26 cellular contexts compared by ENCODE assay signal in the genomic region with DNA sequence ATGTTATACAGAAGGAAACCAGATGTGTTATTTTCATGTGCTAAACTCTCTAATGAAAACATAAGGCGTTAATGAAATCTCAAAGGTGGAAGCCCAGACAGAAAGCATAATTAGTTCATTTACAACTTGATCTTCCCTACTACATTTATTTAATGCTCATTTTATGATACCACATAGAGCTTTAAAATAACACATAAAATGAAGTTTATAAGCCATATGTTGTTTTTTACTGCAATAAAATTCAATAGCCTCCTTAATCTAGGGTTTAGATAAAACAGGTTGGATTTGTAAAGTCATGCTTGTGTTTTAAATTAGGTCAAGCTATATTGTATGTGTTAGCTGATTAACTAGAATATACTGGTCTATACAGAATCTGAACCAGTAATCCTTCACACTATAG.
DNase-seq lines count a peak whose midpoint lies in the region; ATAC-seq, FAIRE-seq and TF ChIP-seq lines count a peak whose summit lies in the region.
"Had no signal": no experiment of that assay in that cellular context is flagged by ENCODE, and none has a peak within 500 bp of the region (broad histone marks: within the 10 kb centered on the region; RNA-seq: fewer than 3 reads in every experiment).

No MANE protein-coding gene starts in this region.

- no peaks in the 10 kb centered on the region for H3K36me3 ChIP-seq in Karpas-422 (ENCODE audit: insufficient read depth, low read length)
- H3K36me3 ChIP-seq: BE2C, BLaER1 had no signal

- H3K4me3 ChIP-seq in Karpas-422 (ENCODE audit: low read length): no peak overlapping the region
- H3K4me3 ChIP-seq: BLaER1, GM12878 had no signal

- no peak overlapping the region for H3K27ac Mint-ChIP-seq in natural killer cell
- no peak overlapping the region for H3K27ac Mint-ChIP-seq in natural killer cell treated with Interleukin-12 subunit alpha and Interleukin-12 subunit beta and Interleukin-15 and Interleukin-18, amount 100 ng/mL, for 72 hours
- H3K27ac Mint-ChIP-seq in activated CD4-positive, alpha-beta memory T cell treated with anti-CD3 and anti-CD28 coated beads for 36 hours: no peak overlapping the region
- H3K27ac Mint-ChIP-seq: CD14-positive monocyte; CD4-positive, alpha-beta memory T cell; CD4-positive, CD25-positive, alpha-beta regulatory T cell; CD8-positive, alpha-beta memory T cell had no signal

- no peak overlapping the region for H3K4me3 Mint-ChIP-seq in natural killer cell
- H3K4me3 Mint-ChIP-seq in natural killer cell treated with Interleukin-12 subunit alpha and Interleukin-12 subunit beta and Interleukin-15 and Interleukin-18, amount 100 ng/mL, for 72 hours: no peak overlapping the region
- H3K4me3 Mint-ChIP-seq in activated CD4-positive, alpha-beta memory T cell treated with anti-CD3 and anti-CD28 coated beads for 36 hours: no peak overlapping the region
- H3K4me3 Mint-ChIP-seq: CD14-positive monocyte; CD4-positive, alpha-beta memory T cell; CD4-positive, CD25-positive, alpha-beta regulatory T cell had no signal

- intact Hi-C loops in natural killer cell (cut with micrococcal nuclease): no loop called here
- intact Hi-C loops in activated CD4-positive, alpha-beta memory T cell treated with anti-CD3 and anti-CD28 coated beads for 36 hours (cut with micrococcal nuclease): no loop called here

- no peaks in the 10 kb centered on the region for H3K9me3 Mint-ChIP-seq in natural killer cell
- no peaks in the 10 kb centered on the region for H3K9me3 Mint-ChIP-seq in natural killer cell treated with Interleukin-12 subunit alpha and Interleukin-12 subunit beta and Interleukin-15 and Interleukin-18, amount 100 ng/mL, for 72 hours
- H3K9me3 Mint-ChIP-seq in activated CD4-positive, alpha-beta memory T cell treated with anti-CD3 and anti-CD28 coated beads for 36 hours: no peaks in the 10 kb centered on the region
- H3K9me3 Mint-ChIP-seq: CD4-positive, alpha-beta memory T cell; CD4-positive, CD25-positive, alpha-beta regulatory T cell had no signal

- ATAC-seq in natural killer cell (peak in 2 of 3 donors; percentile 11 to 42), HG03045 (IDR thresholded peaks at IDR 0.05; ENCODE audit: unreplicated experiment) (no peak)
- ATAC-seq in natural killer cell treated with Interleukin-12 subunit alpha and Interleukin-12 subunit beta and Interleukin-15 and Interleukin-18, amount 100 ng/mL, for 72 hours: no peak
- ATAC-seq: GM12878 had no signal

- no peaks in the 10 kb centered on the region for H3K9me2 ChIP-seq in Karpas-422 (replicated peaks; ENCODE audit: insufficient read depth, low read length)

- H3K9ac ChIP-seq in Karpas-422 (ENCODE audit: low read length): no peak overlapping the region
- H3K9ac ChIP-seq: BLaER1 had no signal

- no peak overlapping the region for H3K4me2 ChIP-seq in Karpas-422 (ENCODE audit: low read depth, low read length, poor library complexity, severe bottlenecking)
- H3K4me2 ChIP-seq: BLaER1 had no signal

- H3K4me1 Mint-ChIP-seq in natural killer cell: peaks cover 31 to 34% of the 10 kb centered on the region in 2 donors
- peaks cover 24 to 32% of the 10 kb centered on the region in 2 donors for H3K4me1 Mint-ChIP-seq in natural killer cell treated with Interleukin-12 subunit alpha and Interleukin-12 subunit beta and Interleukin-15 and Interleukin-18, amount 100 ng/mL, for 72 hours (ENCODE audit: low read depth in 2 of 2)
- H3K4me1 Mint-ChIP-seq in activated CD4-positive, alpha-beta memory T cell treated with anti-CD3 and anti-CD28 coated beads for 36 hours (ENCODE audit: low read depth): peaks cover 3% of the 10 kb centered on the region

- no peak overlapping the region for H3K27ac ChIP-seq in Karpas-422 (ENCODE audit: low read length)
- H3K27ac ChIP-seq: 22Rv1, BLaER1 had no signal

- no peaks in the 10 kb centered on the region for H3K9me3 ChIP-seq in Karpas-422 (ENCODE audit: low read length)
- H3K9me3 ChIP-seq: BE2C, BLaER1 had no signal

- DNase-seq in natural killer cell (no peak), Karpas-422 (peak; percentile 11)
- no peak for DNase-seq in natural killer cell treated with Interleukin-12 subunit alpha and Interleukin-12 subunit beta and Interleukin-15 and Interleukin-18, amount 100 ng/mL, for 72 hours (ENCODE audit: low spot score)
- DNase-seq in activated CD4-positive, alpha-beta memory T cell treated with anti-CD3 and anti-CD28 coated beads for 36 hours: no peak
- DNase-seq: ACHN; BE2C; C1 segment of cervical spinal cord; CD4-positive, CD25-positive, alpha-beta regulatory T cell; COR-L47; DMS 273 treated with DMSO at 0.1 percent for 48 hours; DMS153; DMS53; DMS79; DND-41; EL; GDM1 had no signal

- peak; percentile 86 for FAIRE-seq in islet of Langerhans (lab: Jason Lieb, UNC)
- FAIRE-seq: GM12878, GM12892, GM18507 had no signal

- POLR2A ChIA-PET in activated CD4-positive, alpha-beta memory T cell treated with anti-CD3 and anti-CD28 coated beads for 36 hours (lab: Charles Lee): no interaction called here

- H2AFZ ChIP-seq in Karpas-422 (ENCODE audit: low read length): no peak overlapping the region

- no peaks in the 10 kb centered on the region for H3K4me1 ChIP-seq in Karpas-422 (ENCODE audit: low read length)
- H3K4me1 ChIP-seq: BLaER1 had no signal

- H3K27me3 ChIP-seq in Karpas-422 (ENCODE audit: low read length): no peaks in the 10 kb centered on the region
- H3K27me3 ChIP-seq: BE2C, BLaER1 had no signal

- TF ChIP-seq CTCF in natural killer cell (IDR thresholded peaks at IDR 0.05): no peak

- CTCF ChIA-PET in activated CD4-positive, alpha-beta memory T cell treated with anti-CD3 and anti-CD28 coated beads for 36 hours (lab: Charles Lee): interaction anchor here (1.3 kb wide), 1 partner anchor 14 kb away, joined by 3 read pairs; no protein-coding TSS in a partner anchor

- H3K36me3 Mint-ChIP-seq in natural killer cell: peaks cover 9% of the 10 kb centered on the region
- H3K36me3 Mint-ChIP-seq in natural killer cell treated with Interleukin-12 subunit alpha and Interleukin-12 subunit beta and Interleukin-15 and Interleukin-18, amount 100 ng/mL, for 72 hours: no peaks in the 10 kb centered on the region
- no peaks in the 10 kb centered on the region for H3K36me3 Mint-ChIP-seq in activated CD4-positive, alpha-beta memory T cell treated with anti-CD3 and anti-CD28 coated beads for 36 hours
- H3K36me3 Mint-ChIP-seq: CD14-positive monocyte; CD4-positive, alpha-beta memory T cell; CD4-positive, CD25-positive, alpha-beta regulatory T cell; CD8-positive, alpha-beta memory T cell had no signal

- H3K79me2 ChIP-seq in Karpas-422 (ENCODE audit: low read length): no peaks in the 10 kb centered on the region

- peaks cover 36 to 64% of the 10 kb centered on the region in 2 donors for H3K27me3 Mint-ChIP-seq in natural killer cell (ENCODE audit: low read depth in 2 of 2)
- H3K27me3 Mint-ChIP-seq in natural killer cell treated with Interleukin-12 subunit alpha and Interleukin-12 subunit beta and Interleukin-15 and Interleukin-18, amount 100 ng/mL, for 72 hours: peaks cover 33 to 64% of the 10 kb centered on the region in 2 donors
- peaks cover 26% of the 10 kb centered on the region for H3K27me3 Mint-ChIP-seq in activated CD4-positive, alpha-beta memory T cell treated with anti-CD3 and anti-CD28 coated beads for 36 hours

- no peaks in the 10 kb centered on the region for H4K20me1 ChIP-seq in Karpas-422 (ENCODE audit: insufficient read depth, low read depth, low read length)
- H4K20me1 ChIP-seq: BLaER1 had no signal

Comparison
In these comparisons a context has a peak if more than half of its experiments do, and no peak if none do; other contexts are left out.
1. ATAC-seq: peak in natural killer cell (2 of 3); none in natural killer cell treated with Interleukin-12 subunit alpha and Interleukin-12 subunit beta and Interleukin-15 and Interleukin-18, amount 100 ng/mL, for 72 hours (0 of 2) and HG03045 (single experiment).